Comparison of ENCODE assay signal across 1 cellular context in genomic region chr4:41949531-41949930, GRCh38.
TF ChIP-seq lines count a peak whose summit lies in the region.

No MANE protein-coding gene starts in this region.

TF ChIP-seq in HepG2, 621 proteins besides CTCF, POLR2A, EP300 and RAD21:
- TF ChIP-seq ARNT2 (CRISPR knock-in tag; IDR thresholded peaks at IDR 0.05; ENCODE audit: low read depth) (no peak), ISL2 (CRISPR knock-in tag; IDR thresholded peaks at IDR 0.05) (no peak), ZBTB42 (CRISPR knock-in tag; IDR thresholded peaks at IDR 0.05) (no peak), IKZF1 (IDR thresholded peaks at IDR 0.05) (no peak)
